ENCODE assay signal across 9 cellular contexts in genomic region chr9:4366649-4367330, GRCh38.
DNase-seq lines count a peak whose midpoint lies in the region; ATAC-seq and TF ChIP-seq lines count a peak whose summit lies in the region.
"Had no signal": no experiment of that assay in that cellular context is flagged by ENCODE, and none has a peak within 500 bp of the region (broad histone marks: within the 10 kb centered on the region; RNA-seq: fewer than 3 reads in every experiment).

No MANE protein-coding gene starts in this region.

- CTCF ChIA-PET in PC-9 (lab: Charles Lee): interaction anchor here (1.2 to 1.9 kb wide), 2 partner anchors 27 to 51 kb away, joined by 4 to 16 read pairs; no protein-coding TSS in a partner anchor

- H4K20me1 ChIP-seq in PC-9 (ENCODE audit: insufficient read depth): no peaks in the 10 kb centered on the region

- H3F3A ChIP-seq in PC-9 (ENCODE audit: insufficient read depth, low read depth): no peaks in the 10 kb centered on the region

- H3K27ac ChIP-seq in PC-9: no peak overlapping the region
- H3K27ac ChIP-seq: skin epidermis had no signal

- H3K4me3 Mint-ChIP-seq in HFFc6: no peak overlapping the region

- BruUV-seq in PC-9 (replicated peaks; lab: Mats Ljungman, UMichigan): no TSS peak

- DNase-seq in COR-L47 (lab: John Stamatoyannopoulos, UW): peak; percentile 66
- DNase-seq in HFFc6: peak; percentile 63
- peak in 1 of 2 experiments; percentile 43 for DNase-seq in PC-9
- peak; percentile 58 for DNase-seq in astrocyte of the spinal cord (ENCODE audit: low read depth, low spot score)
- DNase-seq in iPS-NIHi11 (ENCODE audit: low spot score): peak; percentile 68
- DNase-seq in stimulated activated CD4-positive, alpha-beta T cell treated with anti-CD3 and anti-CD28 coated beads, Interleukin-1b, Interleukin-23, amount 100 ng/mL, for 24 hours (ENCODE audit: low read depth in 4 of 4, low spot score in 1 of 4): peak in 3 of 4 experiments; percentile 6 to 25 (median 22)
- DNase-seq in DMS79 (lab: John Stamatoyannopoulos, UW): no peak

- no peaks in the 10 kb centered on the region for H3K27me3 ChIP-seq in PC-9 (ENCODE audit: insufficient read depth, low read depth)

- no peaks in the 10 kb centered on the region for H3K9me3 ChIP-seq in PC-9 (ENCODE audit: insufficient read depth, low read depth)

- H3K4me1 Mint-ChIP-seq in HFFc6 (ENCODE audit: low read depth): peaks cover 31% of the 10 kb centered on the region

- no peaks in the 10 kb centered on the region for H3K9me3 Mint-ChIP-seq in HFFc6

- peak; percentile 96 for TF ChIP-seq CTCF in HFFc6 (IDR thresholded peaks at IDR 0.05)
- TF ChIP-seq CTCF in PC-9 (conservative IDR thresholded peaks at IDR 0.05): peak; percentile 79
- TF ChIP-seq CTCF in astrocyte of the spinal cord (IDR thresholded peaks at IDR 0.05; ENCODE audit: low read depth, low read length): peak; percentile 86

- no peak overlapping the region for H3K4me2 ChIP-seq in PC-9

- H3K4me3 ChIP-seq in PC-9: no peak overlapping the region
- no peak overlapping the region for H3K4me3 ChIP-seq in astrocyte of the spinal cord (ENCODE audit: low read depth, low read length)
- H3K4me3 ChIP-seq: skin epidermis had no signal

- H3K36me3 Mint-ChIP-seq in HFFc6 (ENCODE audit: low read depth): no peaks in the 10 kb centered on the region

- peaks cover 1% of the 10 kb centered on the region for H3K27me3 Mint-ChIP-seq in HFFc6 (ENCODE audit: insufficient read depth)

- no peaks in the 10 kb centered on the region for H3K79me2 ChIP-seq in PC-9 (ENCODE audit: low read depth)

- H2AFZ ChIP-seq in PC-9: no peak overlapping the region

- no peak for ATAC-seq in HG03354 (IDR thresholded peaks at IDR 0.05; ENCODE audit: poor library complexity, severe bottlenecking, unreplicated experiment)

- in situ Hi-C loops in astrocyte of the spinal cord (cut with HindIII; ENCODE audit: low sequenced_read_pairs): no loop called here

- POLR2A ChIA-PET in PC-9 (lab: Charles Lee; ENCODE audit: unreplicated experiment): interaction anchor here (0.6 kb wide), 1 partner anchor 633 kb away, joined by 6 read pairs; no protein-coding TSS in a partner anchor

- intact Hi-C loops in PC-9 (cut with micrococcal nuclease; ENCODE audit: unreplicated experiment): loop anchor here (1.0 to 5.0 kb wide), 5 partner anchors 51 to 1494 kb away; no protein-coding TSS in a partner anchor

- H3K27ac Mint-ChIP-seq in HFFc6: peak overlapping the region; percentile 22; the same call in 1 of the 2 replicates

- no peaks in the 10 kb centered on the region for H3K36me3 ChIP-seq in PC-9 (ENCODE audit: low read depth)

- no peaks in the 10 kb centered on the region for H3K9me2 ChIP-seq in PC-9 (ENCODE audit: insufficient read depth)

- H3K4me1 ChIP-seq in PC-9 (replicated peaks; ENCODE audit: insufficient read depth): no peaks in the 10 kb centered on the region
